In genomic region chr20:7031222-7031621, GRCh38 we compare ENCODE assay signal across 1 cellular context.
TF ChIP-seq lines count a peak whose summit lies in the region.

No MANE protein-coding gene starts in this region.

TF ChIP-seq in WTC11, 78 proteins besides CTCF, POLR2A, EP300 and RAD21 (continued from another document):
- TF ChIP-seq, protein P1, sequence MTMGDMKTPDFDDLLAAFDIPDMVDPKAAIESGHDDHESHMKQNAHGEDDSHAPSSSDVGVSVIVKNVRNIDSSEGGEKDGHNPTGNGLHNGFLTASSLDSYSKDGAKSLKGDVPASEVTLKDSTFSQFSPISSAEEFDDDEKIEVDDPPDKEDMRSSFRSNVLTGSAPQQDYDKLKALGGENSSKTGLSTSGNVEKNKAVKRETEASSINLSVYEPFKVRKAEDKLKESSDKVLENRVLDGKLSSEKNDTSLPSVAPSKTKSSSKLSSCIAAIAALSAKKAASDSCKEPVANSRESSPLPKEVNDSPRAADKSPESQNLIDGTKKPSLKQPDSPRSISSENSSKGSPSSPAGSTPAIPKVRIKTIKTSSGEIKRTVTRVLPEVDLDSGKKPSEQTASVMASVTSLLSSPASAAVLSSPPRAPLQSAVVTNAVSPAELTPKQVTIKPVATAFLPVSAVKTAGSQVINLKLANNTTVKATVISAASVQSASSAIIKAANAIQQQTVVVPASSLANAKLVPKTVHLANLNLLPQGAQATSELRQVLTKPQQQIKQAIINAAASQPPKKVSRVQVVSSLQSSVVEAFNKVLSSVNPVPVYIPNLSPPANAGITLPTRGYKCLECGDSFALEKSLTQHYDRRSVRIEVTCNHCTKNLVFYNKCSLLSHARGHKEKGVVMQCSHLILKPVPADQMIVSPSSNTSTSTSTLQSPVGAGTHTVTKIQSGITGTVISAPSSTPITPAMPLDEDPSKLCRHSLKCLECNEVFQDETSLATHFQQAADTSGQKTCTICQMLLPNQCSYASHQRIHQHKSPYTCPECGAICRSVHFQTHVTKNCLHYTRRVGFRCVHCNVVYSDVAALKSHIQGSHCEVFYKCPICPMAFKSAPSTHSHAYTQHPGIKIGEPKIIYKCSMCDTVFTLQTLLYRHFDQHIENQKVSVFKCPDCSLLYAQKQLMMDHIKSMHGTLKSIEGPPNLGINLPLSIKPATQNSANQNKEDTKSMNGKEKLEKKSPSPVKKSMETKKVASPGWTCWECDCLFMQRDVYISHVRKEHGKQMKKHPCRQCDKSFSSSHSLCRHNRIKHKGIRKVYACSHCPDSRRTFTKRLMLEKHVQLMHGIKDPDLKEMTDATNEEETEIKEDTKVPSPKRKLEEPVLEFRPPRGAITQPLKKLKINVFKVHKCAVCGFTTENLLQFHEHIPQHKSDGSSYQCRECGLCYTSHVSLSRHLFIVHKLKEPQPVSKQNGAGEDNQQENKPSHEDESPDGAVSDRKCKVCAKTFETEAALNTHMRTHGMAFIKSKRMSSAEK (CRISPR knock-in tag; IDR thresholded peaks at IDR 0.05; ENCODE audit: borderline replicate concordance): no peak
- TF ChIP-seq ZNF138 (CRISPR knock-in tag; conservative IDR thresholded peaks at IDR 0.05): no peak
- no peak for TF ChIP-seq GABPB1 (CRISPR knock-in tag; IDR thresholded peaks at IDR 0.05)
- TF ChIP-seq ZNF416 (CRISPR knock-in tag; IDR thresholded peaks at IDR 0.05): no peak
- TF ChIP-seq ZNF423 (CRISPR knock-in tag; IDR thresholded peaks at IDR 0.05): no peak
- no peak for TF ChIP-seq FOXK1 (CRISPR knock-in tag; IDR thresholded peaks at IDR 0.05)
- TF ChIP-seq E2F5 (CRISPR knock-in tag; IDR thresholded peaks at IDR 0.05): no peak
